ENCODE assay signal across 1 cellular context in the genomic region with DNA sequence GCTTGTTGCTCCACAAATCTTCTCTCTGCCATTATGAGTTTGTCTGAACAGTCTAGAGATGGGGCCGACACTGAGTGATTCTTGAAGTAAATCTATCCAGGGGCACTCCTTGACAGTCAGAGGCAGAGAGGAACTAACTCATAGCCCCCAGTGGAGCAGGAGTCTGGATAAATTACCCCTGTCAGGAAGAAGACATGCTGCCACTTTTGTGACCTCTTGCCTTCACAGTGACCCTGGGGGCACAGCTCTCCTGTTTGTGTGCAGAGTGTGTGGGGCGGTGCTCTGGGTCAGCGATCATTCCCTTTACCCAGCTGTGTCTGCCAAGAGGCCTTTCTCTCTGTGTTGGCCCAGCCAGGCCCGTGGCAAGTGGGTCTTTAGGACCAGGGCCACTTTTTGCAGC.
TF ChIP-seq lines count a peak whose summit lies in the region.

No MANE protein-coding gene starts in this region.

TF ChIP-seq in WTC11, 78 proteins besides CTCF, POLR2A, EP300 and RAD21 (continued from another document):
- TF ChIP-seq, protein P1, sequence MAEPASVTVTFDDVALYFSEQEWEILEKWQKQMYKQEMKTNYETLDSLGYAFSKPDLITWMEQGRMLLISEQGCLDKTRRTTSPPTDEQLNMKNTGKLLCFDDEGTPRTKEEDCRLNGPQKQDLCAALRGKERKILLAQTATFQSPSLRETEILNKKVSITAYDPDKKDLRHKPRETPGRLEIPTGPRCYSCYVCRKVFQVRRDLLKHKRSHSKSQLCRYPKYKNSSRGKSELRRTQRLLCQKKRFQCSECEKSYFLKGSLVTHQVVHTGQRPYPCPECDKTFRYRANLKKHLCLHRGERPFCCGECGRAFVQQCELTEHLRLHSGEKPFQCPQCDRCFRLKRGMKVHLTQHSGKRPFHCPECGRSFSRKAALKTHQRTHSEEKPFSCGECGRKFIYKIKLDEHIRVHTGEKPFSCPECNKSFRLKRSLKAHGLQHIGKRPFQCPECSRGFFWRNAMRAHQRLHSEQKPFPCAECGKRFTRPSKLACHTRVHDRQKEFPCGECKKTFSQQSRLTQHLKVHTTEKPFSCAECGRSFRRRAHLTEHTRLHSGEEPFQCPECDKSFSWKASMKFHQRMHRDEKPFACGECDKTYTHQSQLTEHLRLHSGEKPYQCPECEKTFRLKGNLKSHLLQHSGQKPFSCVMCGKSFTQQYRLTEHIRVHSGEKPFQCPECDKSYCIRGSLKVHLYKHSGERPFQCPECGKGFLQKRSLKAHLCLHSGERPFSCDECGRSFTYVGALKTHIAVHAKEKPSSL (CRISPR knock-in tag; conservative IDR thresholded peaks at IDR 0.05), result no peak
- no peak for TF ChIP-seq MXD4 (CRISPR knock-in tag; IDR thresholded peaks at IDR 0.05; ENCODE audit: borderline replicate concordance)
